Comparison of ENCODE assay signal across 8 cellular contexts in the genomic region with DNA sequence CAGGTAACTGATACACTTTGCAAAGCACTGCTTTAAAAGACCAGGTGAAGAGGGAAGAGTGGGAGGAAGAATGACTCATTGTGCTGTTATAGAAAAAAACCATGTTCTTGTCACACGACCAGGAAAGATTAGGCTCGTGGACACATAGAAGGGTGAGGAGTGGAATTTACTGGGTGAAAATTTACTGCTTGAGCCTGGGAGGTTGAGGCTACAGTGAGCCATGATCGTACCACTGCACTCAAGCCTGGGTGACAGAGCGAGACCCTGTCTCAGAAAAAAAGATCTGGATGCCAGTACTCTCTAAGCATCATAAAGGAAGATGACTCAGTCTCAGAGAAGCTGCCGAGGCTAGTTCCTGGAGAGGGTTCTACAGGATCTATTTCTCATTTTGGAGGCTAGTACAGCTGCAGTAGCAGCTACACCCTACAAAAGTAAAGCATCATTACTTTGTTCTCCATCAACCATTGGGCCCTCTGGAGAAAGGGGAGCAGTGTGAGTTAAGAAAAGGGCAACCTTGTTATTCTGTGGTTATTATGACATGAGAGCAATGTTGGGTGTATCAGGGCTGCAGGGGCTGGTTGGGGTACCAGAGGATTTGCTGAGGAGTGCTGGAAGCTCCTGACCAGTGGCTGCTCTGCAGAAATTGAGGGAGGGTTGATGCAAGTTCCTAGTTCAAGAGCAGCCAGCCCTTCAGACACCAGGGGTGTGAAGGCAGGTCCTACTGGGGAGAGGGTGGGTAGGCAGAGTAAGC.
DNase-seq lines count a peak whose midpoint lies in the region; ATAC-seq, FAIRE-seq and TF ChIP-seq lines count a peak whose summit lies in the region.
"Had no signal": no experiment of that assay in that cellular context is flagged by ENCODE, and none has a peak within 500 bp of the region (broad histone marks: within the 10 kb centered on the region; RNA-seq: fewer than 3 reads in every experiment).

No MANE protein-coding gene starts in this region.

- peak overlapping the region; percentile 34 for H3K4me2 ChIP-seq in endothelial cell of umbilical vein (ENCODE audit: insufficient read depth, low read length)

- CTCF ChIA-PET in endothelial cell of umbilical vein (lab: Charles Lee), result interaction anchor here (0.8 to 1.9 kb wide), 5 partner anchors 11 to 154 kb away, joined by 3 to 9 read pairs (median 3); no protein-coding TSS in a partner anchor

- H4K20me1 ChIP-seq in endothelial cell of umbilical vein (replicated peaks; ENCODE audit: control insufficient read depth, extremely low read depth, insufficient read depth, low read length), result no peaks in the 10 kb centered on the region

- H3K4me3 ChIP-seq in endothelial cell of umbilical vein (replicated peaks in 1 of 3; ENCODE audit: insufficient read depth in 1 of 3, low read depth in 1 of 3, low read length in 3 of 3) (no peak overlapping the region), kidney (ENCODE audit: low read length in 2 of 2) (no peak overlapping the region)

- FAIRE-seq in endothelial cell of umbilical vein (lab: Jason Lieb, UNC) (peak; percentile 89), kidney (lab: Jason Lieb, UNC) (no peak)
- FAIRE-seq: GM18507 had no signal

- no peaks in the 10 kb centered on the region for H3K79me2 ChIP-seq in endothelial cell of umbilical vein (ENCODE audit: control insufficient read depth, insufficient read depth, low read length)

- H3K27me3 ChIP-seq in endothelial cell of umbilical vein (ENCODE audit: control insufficient read depth in 2 of 2, insufficient read depth in 2 of 2, low read length in 2 of 2), result no peaks in the 10 kb centered on the region

- no peak for TF ChIP-seq CTCF in endothelial cell of umbilical vein (IDR thresholded peaks at IDR 0.05; ENCODE audit: extremely low read depth in 1 of 2, insufficient read depth in 1 of 2, low read depth in 1 of 2, low read length in 2 of 2)
- no peak for TF ChIP-seq CTCF in kidney (IDR thresholded peaks at IDR 0.05; ENCODE audit: borderline replicate concordance, extremely low read depth, insufficient read depth)

- H3K9me1 ChIP-seq in endothelial cell of umbilical vein (replicated peaks; ENCODE audit: control insufficient read depth, extremely low read depth, insufficient read depth, low read length), result no peaks in the 10 kb centered on the region

- H3K36me3 ChIP-seq in endothelial cell of umbilical vein (ENCODE audit: control insufficient read depth in 2 of 2, extremely low read depth in 1 of 2, insufficient read depth in 2 of 2, low read length in 2 of 2) (no peaks in the 10 kb centered on the region), kidney (ENCODE audit: control insufficient read depth in 1 of 2, insufficient read depth in 2 of 2, low read length in 2 of 2) (no peaks in the 10 kb centered on the region)

- BruUV-seq in endothelial cell of umbilical vein (replicated peaks; lab: Mats Ljungman, UMichigan), result no TSS peak

- H3K9me3 ChIP-seq in endothelial cell of umbilical vein (replicated peaks; ENCODE audit: control insufficient read depth, insufficient read depth, low read length) (no peaks in the 10 kb centered on the region), kidney (ENCODE audit: control insufficient read depth in 1 of 2, low read length in 2 of 2) (no peaks in the 10 kb centered on the region)

- peak; percentile 83 for DNase-seq in HT1080 (ENCODE audit: low read depth)
- DNase-seq in activated CD4-positive, alpha-beta T cell treated with anti-CD3 and anti-CD28 coated beads for 48 hours, result peak; percentile 35
- peak; percentile 52 for DNase-seq in endothelial cell of umbilical vein (ENCODE audit: low read depth, low spot score)
- DNase-seq in stimulated activated CD8-positive, alpha-beta memory T cell treated with anti-CD3 and anti-CD28 coated beads, Interleukin-4, amount 100 ng/mL, for 48 hours, result peak; percentile 31
- DNase-seq in AG20443 (ENCODE audit: low spot score), result no peak
- DNase-seq in kidney, result no peak

- TF ChIP-seq POLR2A in endothelial cell of umbilical vein (IDR thresholded peaks at IDR 0.05; ENCODE audit: low read depth, low read length), result no peak

- peak overlapping the region; percentile 31 for H2AFZ ChIP-seq in endothelial cell of umbilical vein (ENCODE audit: low read depth, low read length)

- dilution Hi-C loops in endothelial cell of umbilical vein (cut with MboI; ENCODE audit: extremely low pct_ligation_motif_present, low sequenced_read_pairs), result no loop called here

- ATAC-seq in HG02840 (IDR thresholded peaks at IDR 0.05; ENCODE audit: low FRiP score, unreplicated experiment), result no peak

- intact Hi-C loops in endothelial cell of umbilical vein (cut with micrococcal nuclease), result no loop called here
- intact Hi-C loops in kidney (cut with DNase I), result no loop called here

- no peak overlapping the region for H3K9ac ChIP-seq in endothelial cell of umbilical vein (replicated peaks; ENCODE audit: extremely low read depth, insufficient read depth, low read length)
- no peak overlapping the region for H3K9ac ChIP-seq in kidney (ENCODE audit: low read length in 2 of 2)

- no peak overlapping the region for H3K27ac ChIP-seq in endothelial cell of umbilical vein (ENCODE audit: insufficient read depth, low read depth, low read length)
- H3K27ac ChIP-seq in kidney (ENCODE audit: low read depth in 2 of 2, low read length in 2 of 2), result no peak overlapping the region

- H3K4me1 ChIP-seq in endothelial cell of umbilical vein (ENCODE audit: control insufficient read depth, extremely low read depth, insufficient read depth, low read length) (peaks cover 9% of the 10 kb centered on the region), kidney (ENCODE audit: control insufficient read depth in 1 of 2, insufficient read depth in 1 of 2, low read depth in 1 of 2, low read length in 2 of 2) (peaks cover 4 to 13% of the 10 kb centered on the region in 2 donors)

- POLR2A ChIA-PET in endothelial cell of umbilical vein (lab: Charles Lee), result no interaction called here

TF ChIP-seq in endothelial cell of umbilical vein, 7 proteins besides CTCF, POLR2A, EP300 and RAD21:
- TF ChIP-seq GATA2 (IDR thresholded peaks at IDR 0.05; ENCODE audit: insufficient read depth, insufficient read length, low read depth, low read length), result no peak
- peak; percentile 79 for TF ChIP-seq FOS (IDR thresholded peaks at IDR 0.05; ENCODE audit: borderline replicate concordance, insufficient read depth, low read length)
- TF ChIP-seq MYC (IDR thresholded peaks at IDR 0.05; ENCODE audit: low read depth, low read length), result no peak
- peak; percentile 23 for TF ChIP-seq JUN (IDR thresholded peaks at IDR 0.05; ENCODE audit: borderline replicate concordance, insufficient read depth, insufficient read length, low read depth)
- no peak for TF ChIP-seq EZH2 (IDR thresholded peaks at IDR 0.05; ENCODE audit: borderline replicate concordance, low read depth, low read length, severe bottlenecking)
- no peak for TF ChIP-seq POLR2AphosphoS5 (IDR thresholded peaks at IDR 0.05; ENCODE audit: insufficient read depth, low read depth, low read length)

Comparison
In these comparisons a context has a peak if more than half of its experiments do, and no peak if none do; other contexts are left out.
1. DNase-seq: peak in HT1080 (single experiment), activated CD4-positive, alpha-beta T cell treated with anti-CD3 and anti-CD28 coated beads for 48 hours (single experiment), endothelial cell of umbilical vein (single experiment) and stimulated activated CD8-positive, alpha-beta memory T cell treated with anti-CD3 and anti-CD28 coated beads, Interleukin-4, amount 100 ng/mL, for 48 hours (single experiment); none in AG20443 (single experiment) and kidney (single experiment).